18 cellular contexts compared by ENCODE assay signal in the genomic region with DNA sequence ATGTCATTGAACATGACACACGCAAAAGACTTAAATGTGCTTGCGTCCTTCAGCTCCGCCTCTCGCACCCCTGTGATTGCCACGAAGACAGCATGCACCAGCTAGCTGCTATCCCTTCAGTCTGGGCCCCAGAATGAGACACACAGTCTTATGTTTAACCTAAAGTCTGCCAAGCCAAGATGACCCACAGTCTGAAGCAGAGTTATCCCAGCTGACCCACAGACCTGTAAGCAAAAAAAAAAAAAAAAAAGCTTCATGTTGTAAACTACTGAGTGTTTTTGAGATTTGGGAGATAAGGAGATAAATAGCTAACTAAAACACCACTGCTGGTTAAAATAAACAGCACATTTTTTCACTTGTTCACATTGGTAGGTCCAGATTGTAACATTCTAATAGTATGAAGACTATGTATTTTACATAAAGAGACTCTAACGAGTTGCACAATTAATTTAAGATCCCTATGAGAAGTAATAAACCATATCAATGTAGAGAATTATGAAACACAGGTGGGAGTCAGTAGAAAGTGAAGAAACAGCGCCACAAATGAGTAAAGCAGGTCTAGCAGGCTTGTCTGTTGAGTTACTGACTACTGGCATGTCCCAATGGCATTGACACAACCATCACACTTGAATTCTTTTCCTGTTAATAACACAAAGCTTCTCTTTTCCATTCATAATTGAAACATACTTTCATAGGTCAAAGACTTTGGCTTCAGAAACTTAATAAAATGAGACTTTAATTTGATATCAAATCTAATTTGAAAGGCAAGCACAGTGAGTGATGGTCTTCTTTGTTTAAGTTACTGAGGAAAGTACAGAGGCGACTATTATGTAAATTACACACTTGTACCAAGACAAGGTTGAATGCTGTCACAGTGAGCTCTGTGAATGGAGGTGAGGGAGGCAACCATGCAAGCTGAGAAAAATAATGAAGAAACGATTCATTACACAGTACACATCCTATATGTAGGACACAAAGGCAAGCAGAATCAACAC. TPM values are rescaled to one million over a fixed set of nuclear protein-coding genes. Genes with fewer than 3 reads are reported as not detected.
DNase-seq lines count a peak whose midpoint lies in the region; ATAC-seq and TF ChIP-seq lines count a peak whose summit lies in the region.
"Had no signal": no experiment of that assay in that cellular context is flagged by ENCODE, and none has a peak within 500 bp of the region (broad histone marks: within the 10 kb centered on the region; RNA-seq: fewer than 3 reads in every experiment).

No MANE protein-coding gene starts in this region.

- H3K4me3 ChIP-seq in choroid plexus epithelial cell (ENCODE audit: low read depth, low read length), result no peak overlapping the region
- H3K4me3 ChIP-seq: GM12878, GM23338 had no signal

- ATAC-seq in GM21723 (IDR thresholded peaks at IDR 0.05; ENCODE audit: unreplicated experiment), result no peak
- ATAC-seq: GM12878, GM23338, HCT116, PC-3 had no signal

- TF ChIP-seq CTCF in choroid plexus epithelial cell (conservative IDR thresholded peaks at IDR 0.05; ENCODE audit: low read depth, low read length), result no peak

- peak; percentile 3 for DNase-seq in EH (ENCODE audit: low read depth)
- peak; percentile 43 for DNase-seq in M059J (ENCODE audit: low read depth)
- peak; percentile 36 for DNase-seq in choroid plexus epithelial cell (ENCODE audit: low read depth)
- DNase-seq in islet precursor cell, result peak; percentile 69
- no peak for DNase-seq in HPDE6-E6E7 (ENCODE audit: extremely low spot score)
- no peak for DNase-seq in stimulated activated CD4-positive, alpha-beta T cell treated with anti-CD3 and anti-CD28 coated beads, Interleukin-1b, Interleukin-23, amount 100 ng/mL, for 48 hours
- DNase-seq in NCI-H146 (lab: John Stamatoyannopoulos, UW), result no peak
- DNase-seq: CD4-positive, alpha-beta memory T cell; EL; NCI-H1105 treated with DMSO at 0.1 percent for 48 hours; NCI-H1694 treated with DMSO at 0.1 percent for 48 hours; NCI-H2227 treated with DMSO at 0.1 percent for 48 hours; NCI-H524; PC-3 had no signal

RNA-seq across cellular contexts. Expression of a gene that starts 47.2 kb away (rescaled TPM):
- total RNA-seq in M059J (2014; rRNA removed; shearing (Covaris generic)), result 29.8 and 40.8 TPM in 2 replicates

Comparison
In these comparisons a context has a peak if more than half of its experiments do, and no peak if none do; other contexts are left out.
1. DNase-seq: peak in EH (single experiment), M059J (single experiment), choroid plexus epithelial cell (single experiment) and islet precursor cell (single experiment); none in HPDE6-E6E7 (single experiment), stimulated activated CD4-positive, alpha-beta T cell treated with anti-CD3 and anti-CD28 coated beads, Interleukin-1b, Interleukin-23, amount 100 ng/mL, for 48 hours (single experiment) and NCI-H146 (single experiment).